Comparison of ENCODE assay signal across 8 cellular contexts in genomic region chr11:73335204-73335923, GRCh38. TPM values are rescaled to one million over a fixed set of nuclear protein-coding genes. Genes with fewer than 3 reads are reported as not detected.
A peak's percentile ranks its signal among the peaks of the same experiment; 100 is the strongest.
DNase-seq lines count a peak whose midpoint lies in the region; ATAC-seq and TF ChIP-seq lines count a peak whose summit lies in the region.

No MANE protein-coding gene starts in this region.

- H3K4me2 ChIP-seq in GM23248 (ENCODE audit: unreplicated experiment), result peak overlapping the region; percentile 63

- H3K27me3 ChIP-seq in A673 (replicated peaks; ENCODE audit: insufficient read depth, low read depth, low read length, poor library complexity) (no peaks in the 10 kb centered on the region), GM23248 (replicated peaks; ENCODE audit: insufficient read depth) (no peaks in the 10 kb centered on the region)

- no peaks in the 10 kb centered on the region for H3K36me3 ChIP-seq in A673 (ENCODE audit: insufficient read depth, low read length, poor library complexity, severe bottlenecking)
- H3K36me3 ChIP-seq in GM23248 (ENCODE audit: low read depth), result no peaks in the 10 kb centered on the region

- H3K9me3 ChIP-seq in A673 (ENCODE audit: low read depth, low read length, poor library complexity, severe bottlenecking) (no peaks in the 10 kb centered on the region), GM23248 (ENCODE audit: low read depth) (no peaks in the 10 kb centered on the region)

- POLR2A ChIA-PET in A673 (lab: Charles Lee; ENCODE audit: low non-redundant PET), result interaction anchor here (0.6 kb wide), 1 partner anchor 377 kb away, joined by 3 read pairs; no protein-coding TSS in a partner anchor

- 0 to 3% methylated on average over 4 of the region's 4 CpGs for WGBS in GM23248 (ENCODE audit: low coverage in 1 of 2, low lambda C conversion rate in 2 of 2, missing lambda C conversion rate in 2 of 2), 2 experiments

- H3K4me1 ChIP-seq in A673 (ENCODE audit: insufficient read depth, low read length, poor library complexity, severe bottlenecking) (peaks cover 36% of the 10 kb centered on the region), GM23248 (ENCODE audit: insufficient read depth) (peaks cover 44% of the 10 kb centered on the region)

- no TSS peak for BruUV-seq in A673 (replicated peaks; lab: Mats Ljungman, UMichigan)

- no peaks in the 10 kb centered on the region for H3K27me3 Mint-ChIP-seq in central memory CD8-positive, alpha-beta T cell

- H3K9me3 Mint-ChIP-seq in central memory CD8-positive, alpha-beta T cell, result no peaks in the 10 kb centered on the region

- no peaks in the 10 kb centered on the region for H3K9me2 ChIP-seq in GM23248 (ENCODE audit: insufficient read depth)

- TF ChIP-seq CTCF in A673 (conservative IDR thresholded peaks at IDR 0.05; ENCODE audit: low read depth, low read length), result peak; percentile 100

- H3K27ac ChIP-seq in A673 (ENCODE audit: low read depth, low read length, poor library complexity, severe bottlenecking) (peak overlapping the region; percentile 70), GM23248 (peak overlapping the region; percentile 51)

- H3K4me3 Mint-ChIP-seq in central memory CD8-positive, alpha-beta T cell, result no peak overlapping the region

- H2AFZ ChIP-seq in GM23248, result no peak overlapping the region

- H3K36me3 Mint-ChIP-seq in central memory CD8-positive, alpha-beta T cell (ENCODE audit: insufficient read depth), result peaks cover 5% of the 10 kb centered on the region

- H3F3A ChIP-seq in GM23248 (ENCODE audit: insufficient read depth), result peaks cover 25% of the 10 kb centered on the region

- peaks cover 99% of the 10 kb centered on the region for H3K79me2 ChIP-seq in GM23248 (ENCODE audit: insufficient read depth)

- in situ Hi-C loops in GM23248 (cut with MboI), result loop anchor here (5.0 kb wide), 1 partner anchor 33 kb away; no protein-coding TSS in a partner anchor

- no peak overlapping the region for H3K27ac Mint-ChIP-seq in central memory CD8-positive, alpha-beta T cell (ENCODE audit: low read depth)

- no peaks in the 10 kb centered on the region for H3K4me1 Mint-ChIP-seq in central memory CD8-positive, alpha-beta T cell

- no peak overlapping the region for H3K4me3 ChIP-seq in A673 (ENCODE audit: low read depth, low read length, poor library complexity, severe bottlenecking)
- H3K4me3 ChIP-seq in GM23248, result no peak overlapping the region

- CTCF ChIA-PET in A673 (lab: Charles Lee), result interaction anchor here (0.5 to 2.2 kb wide), 33 partner anchors 8 to 745 kb away, joined by 3 to 60 read pairs (median 5); partner anchors contain the start of gene P2RY6

- intact Hi-C loops in A673 (cut with micrococcal nuclease; ENCODE audit: unreplicated experiment), result loop anchor here (1.0 to 5.0 kb wide), 4 partner anchors 28 to 503 kb away; no protein-coding TSS in a partner anchor

- peak overlapping the region; percentile 57 for H3K9ac ChIP-seq in GM23248

- peak; percentile 56 to 70 for ATAC-seq in activated CD4-positive, CD25-positive, alpha-beta regulatory T cell treated with anti-CD3 and anti-CD28 coated beads, Interleukin-2, amount 50 U/mL, for 24 hours
- ATAC-seq in central memory CD8-positive, alpha-beta T cell (replicated peaks; ENCODE audit: extremely low read depth, poor library complexity, severe bottlenecking), result no peak
- peak; percentile 92 for ATAC-seq in left lobe of liver
- no peak for ATAC-seq in GM18511 (IDR thresholded peaks at IDR 0.05; ENCODE audit: unreplicated experiment)

- H4K20me1 ChIP-seq in GM23248 (ENCODE audit: insufficient read depth), result peaks cover 4% of the 10 kb centered on the region; the same call in 1 of the 2 replicates

- DNase-seq in A673 (ENCODE audit: low spot score) (peak; percentile 94), GM23248 (peak; percentile 77), NCI-H446 (lab: John Stamatoyannopoulos, UW) (peak; percentile 80 to 88), left lobe of liver (ENCODE audit: low spot score) (peak; percentile 82)
- DNase-seq in central memory CD8-positive, alpha-beta T cell (ENCODE audit: low spot score in 2 of 2), result peak; percentile 57 to 77
- peak; percentile 54 for DNase-seq in stimulated activated CD4-positive, alpha-beta T cell treated with anti-CD3 and anti-CD28 coated beads, Interleukin-2, amount 100 ng/mL, for 4 hours (ENCODE audit: low read depth)

RNA-seq across cellular contexts. Expression of gene ARHGEF17, which starts 27.3 kb away (rescaled TPM):
- 24.0 and 32.0 TPM in 2 replicates for total RNA-seq in A673 (2021)
- total RNA-seq in GM23248 (2014; rRNA removed; shearing (Covaris generic)), result 23.5 and 24.2 TPM in 2 replicates
- 15.3 and 16.5 TPM in 2 replicates for polyA plus RNA-seq in GM23248 (2016; fragmentation: Nextera tagmentation; extraction: Ambion mirVana)
- 6.8 TPM for total RNA-seq in left lobe of liver

RNA-seq across cellular contexts. Expression of gene RELT, which starts 40.8 kb away (rescaled TPM):
- total RNA-seq in A673 (2021) (16.2 and 20.9 TPM in 2 replicates), left lobe of liver (1.4 TPM)
- total RNA-seq in GM23248 (2014; rRNA removed; shearing (Covaris generic)), result 7.1 and 8.2 TPM in 2 replicates
- 2.8 and 2.9 TPM in 2 replicates for polyA plus RNA-seq in GM23248 (2016; fragmentation: Nextera tagmentation; extraction: Ambion mirVana)

Comparison
In these comparisons a context has a peak if more than half of its experiments do, and no peak if none do; other contexts are left out.
1. ATAC-seq: peak in activated CD4-positive, CD25-positive, alpha-beta regulatory T cell treated with anti-CD3 and anti-CD28 coated beads, Interleukin-2, amount 50 U/mL, for 24 hours (2 of 2) and left lobe of liver (single experiment); none in central memory CD8-positive, alpha-beta T cell (single experiment) and GM18511 (single experiment).
2. Peak in every context shown above with its lines, with median percentiles within 50 percentile points of each other: DNase-seq.